In the genomic region with DNA sequence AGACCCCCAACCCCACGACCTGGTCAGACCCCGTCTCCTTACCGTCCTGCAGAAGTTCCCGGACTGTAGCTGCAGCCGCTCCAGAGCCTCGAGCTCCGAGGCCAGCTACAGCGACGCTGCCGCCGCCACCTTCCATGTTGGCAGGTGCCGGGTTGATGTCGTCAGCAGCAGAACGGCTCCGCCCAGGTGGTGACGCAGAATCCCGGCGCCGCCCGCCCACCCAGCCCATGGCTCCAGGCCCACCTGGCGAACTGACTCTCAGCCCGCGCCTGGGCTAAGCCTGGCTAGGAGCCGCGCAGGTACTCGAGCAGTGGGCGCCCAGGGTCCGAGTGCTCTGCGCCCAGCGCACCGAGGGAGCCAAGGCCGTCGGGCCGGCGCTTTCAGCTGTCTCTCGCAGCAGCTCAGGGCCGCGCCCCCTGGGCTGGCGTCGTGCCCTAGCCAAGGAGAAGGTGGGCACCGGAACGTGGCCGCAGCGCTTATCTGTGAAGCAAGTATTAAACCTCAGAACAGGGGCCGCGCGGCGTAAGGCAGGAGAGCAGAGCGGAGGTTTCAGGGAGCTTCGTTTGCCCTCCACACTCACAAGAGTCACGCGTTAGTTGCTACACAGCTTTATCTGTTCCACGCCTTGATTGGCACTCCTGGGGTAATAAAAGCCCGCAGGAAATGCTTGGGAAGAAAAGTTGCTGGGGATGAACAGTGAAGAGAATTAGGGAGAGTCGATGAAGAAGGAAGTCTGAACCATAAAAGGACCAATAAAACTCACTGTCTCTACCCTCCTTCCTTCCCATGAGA, we compare ENCODE assay signal across 8 cellular contexts. TPM values are rescaled to one million over a fixed set of nuclear protein-coding genes. Genes with fewer than 3 reads are reported as not detected.
A peak's percentile ranks its signal among the peaks of the same experiment; 100 is the strongest.
DNase-seq lines count a peak whose midpoint lies in the region; ATAC-seq and TF ChIP-seq lines count a peak whose summit lies in the region.

A gene (minus strand): TSS at position 160 of the 792 bp plus-strand sequence. CDS start 24 bp downstream, at position 136.
A gene with protein sequence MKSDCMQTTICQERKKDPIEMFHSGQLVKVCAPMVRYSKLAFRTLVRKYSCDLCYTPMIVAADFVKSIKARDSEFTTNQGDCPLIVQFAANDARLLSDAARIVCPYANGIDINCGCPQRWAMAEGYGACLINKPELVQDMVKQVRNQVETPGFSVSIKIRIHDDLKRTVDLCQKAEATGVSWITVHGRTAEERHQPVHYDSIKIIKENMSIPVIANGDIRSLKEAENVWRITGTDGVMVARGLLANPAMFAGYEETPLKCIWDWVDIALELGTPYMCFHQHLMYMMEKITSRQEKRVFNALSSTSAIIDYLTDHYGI (plus strand): TSS at position 211 of the 792 bp plus-strand sequence. CDS start 3,100 bp downstream, outside the sequence.

- TF ChIP-seq CTCF in C4-2B (conservative IDR thresholded peaks at IDR 0.05): no peak
- no peak for TF ChIP-seq CTCF in activated CD8-positive, alpha-beta T cell treated with anti-CD3 and anti-CD28 coated beads for 36 hours (IDR thresholded peaks at IDR 0.05)
- no peak for TF ChIP-seq CTCF in lower lobe of right lung (IDR thresholded peaks at IDR 0.05)

- no peaks in the 10 kb centered on the region for H3K27me3 ChIP-seq in duodenal mucosa (ENCODE audit: control insufficient read depth in 1 of 2, insufficient read depth in 2 of 2, low read length in 2 of 2)
- no peaks in the 10 kb centered on the region for H3K27me3 ChIP-seq in lower lobe of right lung (ENCODE audit: low read depth)

- H3K27ac ChIP-seq in C4-2B: peak within 1 kb of the TSS; percentile 98
- H3K27ac ChIP-seq in duodenal mucosa (ENCODE audit: low read depth, low read length): peak within 1 kb of the TSS; percentile 90
- peak within 1 kb of the TSS; percentile 97 for H3K27ac ChIP-seq in lower lobe of right lung

- intact Hi-C loops in activated CD8-positive, alpha-beta T cell treated with anti-CD3 and anti-CD28 coated beads for 36 hours (cut with micrococcal nuclease): no loop called here
- intact Hi-C loops in lower lobe of right lung (cut with DNase I): no loop called here

- H3K4me3 ChIP-seq in duodenal mucosa (ENCODE audit: low read depth in 1 of 2, low read length in 2 of 2): peak within 1 kb of the TSS; percentile 92 to 98
- peak within 1 kb of the TSS; percentile 88 for H3K4me3 ChIP-seq in lower lobe of right lung

- H3K4me1 Mint-ChIP-seq in activated CD8-positive, alpha-beta T cell treated with anti-CD3 and anti-CD28 coated beads for 36 hours (ENCODE audit: low read depth): peaks cover 56% of the 10 kb centered on the region

- POLR2A ChIA-PET in activated CD8-positive, alpha-beta T cell treated with anti-CD3 and anti-CD28 coated beads for 36 hours (lab: Charles Lee): interaction anchor here (0.8 to 1.5 kb wide), 8 partner anchors 10 to 179 kb away, joined by 3 to 9 read pairs (median 3); a partner anchor contains a TSS

- peaks cover 9% of the 10 kb centered on the region for H3K36me3 Mint-ChIP-seq in activated CD8-positive, alpha-beta T cell treated with anti-CD3 and anti-CD28 coated beads for 36 hours (ENCODE audit: low read depth)

- DNase-seq in NCI-H748 treated with DMSO at 0.1 percent for 48 hours (lab: John Stamatoyannopoulos, UW) (peak; percentile 76), lower lobe of right lung (peak; percentile 87)
- peak; percentile 87 for DNase-seq in activated CD8-positive, alpha-beta T cell treated with anti-CD3 and anti-CD28 coated beads for 36 hours
- DNase-seq in stimulated activated CD4-positive, alpha-beta T cell treated with anti-CD3 and anti-CD28 coated beads, TNF-alpha, amount 100 ng/mL, for 24 hours (ENCODE audit: low read depth in 3 of 3): peak; percentile 67 to 82 (median 69)

- H3K9me3 ChIP-seq in duodenal mucosa (ENCODE audit: control insufficient read depth in 1 of 2, low read length in 2 of 2): no peaks in the 10 kb centered on the region
- no peaks in the 10 kb centered on the region for H3K9me3 ChIP-seq in lower lobe of right lung

- H3K4me1 ChIP-seq in duodenal mucosa (ENCODE audit: control insufficient read depth in 1 of 2, insufficient read depth in 2 of 2, low read length in 2 of 2) (peaks cover 19 to 42% of the 10 kb centered on the region in 2 donors), lower lobe of right lung (peaks cover 49% of the 10 kb centered on the region)

- H3K9me3 Mint-ChIP-seq in activated CD8-positive, alpha-beta T cell treated with anti-CD3 and anti-CD28 coated beads for 36 hours: no peaks in the 10 kb centered on the region

- peak within 1 kb of the TSS; percentile 84 for H3K4me3 Mint-ChIP-seq in activated CD8-positive, alpha-beta T cell treated with anti-CD3 and anti-CD28 coated beads for 36 hours

- no peaks in the 10 kb centered on the region for H3K27me3 Mint-ChIP-seq in activated CD8-positive, alpha-beta T cell treated with anti-CD3 and anti-CD28 coated beads for 36 hours

- H3K9ac ChIP-seq in duodenal mucosa (ENCODE audit: low read depth in 1 of 2, low read length in 2 of 2): peak within 1 kb of the TSS; percentile 93

- CTCF ChIA-PET in activated CD8-positive, alpha-beta T cell treated with anti-CD3 and anti-CD28 coated beads for 36 hours (lab: Charles Lee): interaction anchor here (1.1 to 1.8 kb wide), 5 partner anchors 13 to 311 kb away, joined by 3 to 6 read pairs (median 3); no protein-coding TSS in a partner anchor

- peak; percentile 96 for ATAC-seq in GM19324 (IDR thresholded peaks at IDR 0.05; ENCODE audit: low FRiP score, unreplicated experiment)
- ATAC-seq in HG03457 (IDR thresholded peaks at IDR 0.05; ENCODE audit: unreplicated experiment): peak; percentile 88
- peak; percentile 89 for ATAC-seq in activated CD8-positive, alpha-beta T cell treated with anti-CD3 and anti-CD28 coated beads for 36 hours
- ATAC-seq in lower lobe of right lung: peak; percentile 96 to 97

- H3K36me3 ChIP-seq in duodenal mucosa (ENCODE audit: control insufficient read depth in 1 of 2, insufficient read depth in 2 of 2, low read length in 2 of 2): no peaks in the 10 kb centered on the region
- H3K36me3 ChIP-seq in lower lobe of right lung: no peaks in the 10 kb centered on the region

- peak within 1 kb of the TSS; percentile 97 for H3K27ac Mint-ChIP-seq in activated CD8-positive, alpha-beta T cell treated with anti-CD3 and anti-CD28 coated beads for 36 hours

RNA-seq across cellular contexts. Expression of the first gene that starts in this region (rescaled TPM):
- 10 to 100 TPM; 37.6 to 40.3 TPM for total RNA-seq in activated CD8-positive, alpha-beta T cell treated with anti-CD3 and anti-CD28 coated beads for 36 hours
- 49.1 TPM for total RNA-seq in lower lobe of right lung

RNA-seq across cellular contexts. Expression of the second gene that starts in this region (rescaled TPM):
- total RNA-seq in activated CD8-positive, alpha-beta T cell treated with anti-CD3 and anti-CD28 coated beads for 36 hours: 10 to 100 TPM; 17.4 to 17.9 TPM
- total RNA-seq in lower lobe of right lung: 5.3 TPM

Comparison
In these comparisons a context has a peak if more than half of its experiments do, and no peak if none do; other contexts are left out.
1. Peak in every context shown above with its lines: DNase-seq, ATAC-seq, H3K4me3 ChIP-seq and H3K27ac ChIP-seq.